Comparison of ENCODE assay signal across 24 cellular contexts in genomic region chr15:94252223-94252766, GRCh38. TPM values are rescaled to one million over a fixed set of nuclear protein-coding genes. Genes with fewer than 3 reads are reported as not detected.
A peak's percentile ranks its signal among the peaks of the same experiment; 100 is the strongest.
DNase-seq lines count a peak whose midpoint lies in the region; ATAC-seq and TF ChIP-seq lines count a peak whose summit lies in the region.
"Had no signal": no experiment of that assay in that cellular context is flagged by ENCODE, and none has a peak within 500 bp of the region (broad histone marks: within the 10 kb centered on the region; RNA-seq: fewer than 3 reads in every experiment).

No MANE protein-coding gene starts in this region.

- no peak overlapping the region for H2AFZ ChIP-seq in OCI-LY7 (ENCODE audit: low read length)

- H4K20me1 ChIP-seq in OCI-LY7 (ENCODE audit: insufficient read depth, low read length) = no peaks in the 10 kb centered on the region

- no peaks in the 10 kb centered on the region for H3K9me2 ChIP-seq in OCI-LY7 (ENCODE audit: insufficient read depth, low read length)

- no TSS peak for BruUV-seq in OCI-LY7 (replicated peaks; lab: Mats Ljungman, UMichigan)

- POLR2A ChIA-PET in OCI-LY7 (lab: Charles Lee) = interaction anchor here (0.7 to 6.8 kb wide), 6 partner anchors 11 to 1335 kb away, joined by 3 to 80 read pairs (median 18); partner anchors contain the start of gene MCTP2

- TF ChIP-seq POLR2A in spleen (IDR thresholded peaks at IDR 0.05) = no peak

- H3K36me3 ChIP-seq in OCI-LY7 (ENCODE audit: insufficient read depth, low read length) = peaks cover 20% of the 10 kb centered on the region
- H3K36me3 ChIP-seq in spleen = peaks cover 0 to 3% (median 0%) of the 10 kb centered on the region in 6 donors
- H3K36me3 ChIP-seq in left ventricle myocardium inferior = no peaks in the 10 kb centered on the region
- H3K36me3 ChIP-seq: MG63 had no signal

- peaks cover 43 to 79% of the 10 kb centered on the region in 2 donors for H3K4me1 Mint-ChIP-seq in effector memory CD8-positive, alpha-beta T cell (ENCODE audit: low read depth in 2 of 2)
- H3K4me1 Mint-ChIP-seq in stimulated activated naive CD8-positive, alpha-beta T cell treated with anti-CD3 and anti-CD28 coated beads, Interleukin-15, Interleukin-2, amounts not matched to agents 100 ng/mL and 50 ng/mL, for 24 hours (ENCODE audit: low read depth) = peaks cover 75% of the 10 kb centered on the region

- no peaks in the 10 kb centered on the region for H3K27me3 Mint-ChIP-seq in effector memory CD8-positive, alpha-beta T cell
- H3K27me3 Mint-ChIP-seq in stimulated activated naive CD8-positive, alpha-beta T cell treated with anti-CD3 and anti-CD28 coated beads, Interleukin-15, Interleukin-2, amounts not matched to agents 100 ng/mL and 50 ng/mL, for 24 hours = no peaks in the 10 kb centered on the region
- H3K27me3 Mint-ChIP-seq: CD4-positive, alpha-beta T cell; IgD-negative memory B cell had no signal

- H3K79me2 ChIP-seq in OCI-LY7 (ENCODE audit: insufficient read depth, low read depth, low read length) = peaks cover 98% of the 10 kb centered on the region

- intact Hi-C loops in OCI-LY7 (cut with micrococcal nuclease; ENCODE audit: unreplicated experiment) = no loop called here
- intact Hi-C loops in spleen (cut with DNase I; ENCODE audit: low total_unique reads) = no loop called here
- intact Hi-C loops in left ventricle myocardium inferior (cut with micrococcal nuclease) = no loop called here

- TF ChIP-seq CTCF in OCI-LY7 (conservative IDR thresholded peaks at IDR 0.05; ENCODE audit: low read length) (no peak), spleen (IDR thresholded peaks at IDR 0.05 in 8 of 11, conservative IDR thresholded peaks at IDR 0.05 in 3 of 11) (no peak), left ventricle myocardium inferior (IDR thresholded peaks at IDR 0.05; ENCODE audit: borderline replicate concordance) (no peak)

- H3K4me3 ChIP-seq in OCI-LY7 (ENCODE audit: low read depth, low read length, poor library complexity, severe bottlenecking) (no peak overlapping the region), spleen (no peak overlapping the region), left ventricle myocardium inferior (no peak overlapping the region)
- H3K4me3 ChIP-seq: MG63 had no signal

- peak overlapping the region in 1 of 2 donors; percentile 66 for H3K4me3 Mint-ChIP-seq in effector memory CD8-positive, alpha-beta T cell
- no peak overlapping the region for H3K4me3 Mint-ChIP-seq in stimulated activated naive CD8-positive, alpha-beta T cell treated with anti-CD3 and anti-CD28 coated beads, Interleukin-15, Interleukin-2, amounts not matched to agents 100 ng/mL and 50 ng/mL, for 24 hours
- H3K4me3 Mint-ChIP-seq: CD4-positive, alpha-beta T cell had no signal

- H3K27me3 ChIP-seq in spleen (replicated peaks in 1 of 7) (no peaks in the 10 kb centered on the region), left ventricle myocardium inferior (ENCODE audit: low read depth) (peaks cover 43% of the 10 kb centered on the region)
- H3K27me3 ChIP-seq: MG63 had no signal

- H3K27ac Mint-ChIP-seq in activated naive CD4-positive, alpha-beta T cell treated with anti-CD3 and anti-CD28 coated beads, Interleukin-2, amount 50 U/mL, for 72 hours = no peak overlapping the region
- H3K27ac Mint-ChIP-seq in effector memory CD8-positive, alpha-beta T cell = peak overlapping the region in 1 of 2 donors; percentile 36
- H3K27ac Mint-ChIP-seq in stimulated activated naive CD8-positive, alpha-beta T cell treated with anti-CD3 and anti-CD28 coated beads, Interleukin-15, Interleukin-2, amounts not matched to agents 100 ng/mL and 50 ng/mL, for 24 hours = peak overlapping the region; percentile 29
- H3K27ac Mint-ChIP-seq: CD4-positive, alpha-beta T cell had no signal

- peaks cover 11% of the 10 kb centered on the region; the same call in 1 of the 2 replicates for H3K9me3 ChIP-seq in OCI-LY7 (ENCODE audit: low read length)
- no peaks in the 10 kb centered on the region for H3K9me3 ChIP-seq in spleen
- H3K9me3 ChIP-seq in left ventricle myocardium inferior (replicated peaks) = peaks cover 9% of the 10 kb centered on the region
- H3K9me3 ChIP-seq: Caco-2, MG63 had no signal

- no peak for DNase-seq in activated naive CD4-positive, alpha-beta T cell treated with anti-CD3 and anti-CD28 coated beads, Interleukin-2, amount 50 U/mL, for 72 hours (ENCODE audit: low spot score in 2 of 2)
- no peak for DNase-seq in activated naive CD4-positive, alpha-beta T cell treated with anti-CD3 and anti-CD28 coated beads, Interleukin-2, amount 50 U/mL, for 16 hours
- DNase-seq in OCI-LY7 (ENCODE audit: low spot score) (no peak), spleen (no peak), germinal center (ENCODE audit: low spot score) (no peak), left ventricle myocardium inferior (no peak)
- no peak for DNase-seq in effector memory CD8-positive, alpha-beta T cell
- DNase-seq: CD4-positive, alpha-beta T cell; GDM1; Kasumi-1; MG63; NCI-H1092; NCI-H1436 treated with DMSO at 0.1 percent for 48 hours; NCI-H2029 treated with DMSO at 0.1 percent for 48 hours; NCI-H2171 treated with DMSO at 0.1 percent for 48 hours; NCI-H446 treated with DMSO at 0.1 percent for 48 hours; NK-92 treated with Interleukin-12 subunit alpha and Interleukin-12 subunit beta, amount 100 ng/mL, for 24 hours; PC-3; RPMI8226; SHP77 treated with DMSO at 0.1 percent for 48 hours had no signal

- H3K9me3 Mint-ChIP-seq in activated naive CD4-positive, alpha-beta T cell treated with anti-CD3 and anti-CD28 coated beads, Interleukin-2, amount 50 U/mL, for 72 hours = peaks cover 11 to 16% of the 10 kb centered on the region in 2 donors
- no peaks in the 10 kb centered on the region for H3K9me3 Mint-ChIP-seq in effector memory CD8-positive, alpha-beta T cell
- H3K9me3 Mint-ChIP-seq in stimulated activated naive CD8-positive, alpha-beta T cell treated with anti-CD3 and anti-CD28 coated beads, Interleukin-15, Interleukin-2, amounts not matched to agents 100 ng/mL and 50 ng/mL, for 24 hours = peaks cover 11% of the 10 kb centered on the region
- H3K9me3 Mint-ChIP-seq: CD4-positive, alpha-beta T cell; IgD-negative memory B cell had no signal

- WGBS in spleen, 5 donors = 53 to 78% (median 73%) methylated on average over 1 of the region's 1 CpG

- peaks cover 15 to 18% of the 10 kb centered on the region in 2 donors for H3K36me3 Mint-ChIP-seq in activated naive CD4-positive, alpha-beta T cell treated with anti-CD3 and anti-CD28 coated beads, Interleukin-2, amount 50 U/mL, for 72 hours
- H3K36me3 Mint-ChIP-seq in effector memory CD8-positive, alpha-beta T cell (ENCODE audit: insufficient read depth) = no peaks in the 10 kb centered on the region
- H3K36me3 Mint-ChIP-seq in stimulated activated naive CD8-positive, alpha-beta T cell treated with anti-CD3 and anti-CD28 coated beads, Interleukin-15, Interleukin-2, amounts not matched to agents 100 ng/mL and 50 ng/mL, for 24 hours (ENCODE audit: low read depth) = peaks cover 25% of the 10 kb centered on the region
- H3K36me3 Mint-ChIP-seq: IgD-negative memory B cell had no signal

- H3K27ac ChIP-seq in OCI-LY7 (ENCODE audit: low read depth, low read length, poor library complexity, severe bottlenecking) = peak overlapping the region; percentile 97
- peak overlapping the region in 1 of 8 donors; percentile 65 for H3K27ac ChIP-seq in spleen
- no peak overlapping the region for H3K27ac ChIP-seq in left ventricle myocardium inferior (replicated peaks)

- H3K4me1 ChIP-seq in OCI-LY7 (ENCODE audit: insufficient read depth, low read length, poor library complexity, severe bottlenecking) (peaks cover 66% of the 10 kb centered on the region), spleen (peaks cover 6 to 97% (median 47%) of the 10 kb centered on the region in 6 donors), left ventricle myocardium inferior (no peaks in the 10 kb centered on the region)

- CTCF ChIA-PET in OCI-LY7 (lab: Charles Lee; ENCODE audit: unreplicated experiment) = no interaction called here

- ATAC-seq in activated naive CD4-positive, alpha-beta T cell treated with anti-CD3 and anti-CD28 coated beads, Interleukin-2, amount 50 U/mL, for 72 hours = peak; percentile 24 to 66
- ATAC-seq in effector memory CD8-positive, alpha-beta T cell (replicated peaks) = peak; percentile 55
- ATAC-seq: PC-3 had no signal

- 0 out of 2 replicates have a peak overlapping the region, but pooled peaks have one; percentile 14 for H3K4me2 ChIP-seq in OCI-LY7 (ENCODE audit: low read length)

RNA-seq across cellular contexts. Expression of gene MCTP2, which starts 20.9 kb away (rescaled TPM):
- 10 to 100 TPM; 31.4 to 48.2 TPM for total RNA-seq in activated naive CD4-positive, alpha-beta T cell treated with anti-CD3 and anti-CD28 coated beads, Interleukin-2, amount 50 U/mL, for 72 hours
- total RNA-seq in OCI-LY7 (2014; rRNA removed; shearing (Covaris generic)) = 73.2 and 75.0 TPM in 2 replicates
- total RNA-seq in OCI-LY7 (2022) (90.6 and 91.6 TPM in 2 replicates), spleen (100 to 1,000 TPM in 6 of 7 donors, 10 to 100 TPM in 1; 80.3 to 205 (median 124) TPM), left ventricle myocardium inferior (1.0 TPM)
- polyA plus RNA-seq in spleen = 1 to 10 TPM; 5.6 to 7.4 (median 6.7) TPM
- total RNA-seq: A172 had no signal

Comparison
In these comparisons a context has a peak if more than half of its experiments do, and no peak if none do; other contexts are left out.
1. RNA of gene MCTP2, which starts 20.9 kb away (total RNA-seq): 80.3 to 205 TPM in spleen, 73.2 to 91.6 TPM in OCI-LY7 and 31.4 to 48.2 TPM in activated naive CD4-positive, alpha-beta T cell treated with anti-CD3 and anti-CD28 coated beads, Interleukin-2, amount 50 U/mL, for 72 hours; 1.0 TPM in left ventricle myocardium inferior (single experiment); every median in the first group is over 10 times any median in the second.